In genomic region chr20:16711859-16712258, GRCh38 we compare ENCODE assay signal across 34 cellular contexts. TPM values are rescaled to one million over a fixed set of nuclear protein-coding genes. Genes with fewer than 3 reads are reported as not detected.
A peak's percentile ranks its signal among the peaks of the same experiment; 100 is the strongest.
DNase-seq lines count a peak whose midpoint lies in the region; ATAC-seq and TF ChIP-seq lines count a peak whose summit lies in the region.
"Had no signal": no experiment of that assay in that cellular context is flagged by ENCODE, and none has a peak within 500 bp of the region (broad histone marks: within the 10 kb centered on the region; RNA-seq: fewer than 3 reads in every experiment).

No MANE protein-coding gene starts in this region.

- peaks cover 13% of the 10 kb centered on the region for H3K4me1 ChIP-seq in left ventricle myocardium inferior
- H3K4me1 ChIP-seq: ascending aorta, BE2C, HAP-1, right atrium auricular region, SJSA1, vagina had no signal

- H3K9ac ChIP-seq in SK-N-MC (ENCODE audit: insufficient read length) = peak overlapping the region; percentile 13

- CTCF ChIA-PET in GM10248 (lab: Yijun Ruan, JAX) = no interaction called here

- peak overlapping the region; percentile 59 for H3K27ac ChIP-seq in HL-60 (replicated peaks)
- H3K27ac ChIP-seq in SK-N-MC = no peak overlapping the region
- no peak overlapping the region for H3K27ac ChIP-seq in left ventricle myocardium inferior (replicated peaks)
- H3K27ac ChIP-seq: ascending aorta, coronary artery, right atrium auricular region, SJSA1, vagina had no signal

- H3K9me3 ChIP-seq in SK-N-MC (ENCODE audit: low read depth, low read length) = no peaks in the 10 kb centered on the region
- no peaks in the 10 kb centered on the region for H3K9me3 ChIP-seq in left ventricle myocardium inferior (replicated peaks)
- H3K9me3 ChIP-seq: ascending aorta, HAP-1, right atrium auricular region, SJSA1, vagina had no signal

- intact Hi-C loops in posterior vena cava (cut with DNase I) (no loop called here), left ventricle myocardium inferior (cut with micrococcal nuclease) (no loop called here)

- H3K27me3 ChIP-seq in HL-60 (ENCODE audit: insufficient read depth, poor library complexity, severe bottlenecking) = no peaks in the 10 kb centered on the region
- peaks cover 4% of the 10 kb centered on the region for H3K27me3 ChIP-seq in left ventricle myocardium inferior (ENCODE audit: low read depth)
- H3K27me3 ChIP-seq: ascending aorta, BE2C, right atrium auricular region, SJSA1, vagina had no signal

- TF ChIP-seq POLR2A in NB4 (IDR thresholded peaks at IDR 0.05; ENCODE audit: extremely low read depth, insufficient read length) = no peak

- no peak for TF ChIP-seq CTCF in HL-60 (IDR thresholded peaks at IDR 0.05; ENCODE audit: insufficient read depth, low read length)
- TF ChIP-seq CTCF in NB4 (IDR thresholded peaks at IDR 0.05; ENCODE audit: low read depth, low read length) = no peak
- no peak for TF ChIP-seq CTCF in epithelial cell of esophagus (IDR thresholded peaks at IDR 0.05; ENCODE audit: insufficient read depth, low read depth, low read length, missing control alignments)
- TF ChIP-seq CTCF in GM10248 (IDR thresholded peaks at IDR 0.05; ENCODE audit: control extremely low read depth, extremely low read depth, low read depth, missing control alignments) = no peak
- no peak for TF ChIP-seq CTCF in left ventricle myocardium inferior (IDR thresholded peaks at IDR 0.05; ENCODE audit: borderline replicate concordance)

- no peak overlapping the region for H3K4me3 ChIP-seq in HL-60 (replicated peaks; ENCODE audit: insufficient read depth, low read length)
- no peak overlapping the region for H3K4me3 ChIP-seq in NB4 (ENCODE audit: low read depth, low read length)
- no peak overlapping the region for H3K4me3 ChIP-seq in SK-N-MC
- H3K4me3 ChIP-seq in epithelial cell of esophagus (ENCODE audit: low read length) = no peak overlapping the region
- no peak overlapping the region for H3K4me3 ChIP-seq in left ventricle myocardium inferior
- H3K4me3 ChIP-seq: ascending aorta, coronary artery, HAP-1, right atrium auricular region, SJSA1, smooth muscle cell, vagina had no signal

- DNase-seq in HL-60 (ENCODE audit: low read depth in 1 of 2, low spot score in 1 of 2) (peak in 1 of 2 experiments; percentile 47), NB4 (ENCODE audit: low read depth) (peak; percentile 76), SK-N-MC (ENCODE audit: low read depth, low spot score) (no peak), epithelial cell of esophagus (ENCODE audit: low read depth) (peak; percentile 4), posterior vena cava (ENCODE audit: low spot score) (no peak), GM10248 (ENCODE audit: extremely low spot score) (no peak), left ventricle myocardium inferior (no peak)
- DNase-seq: ACHN; activated CD4-positive, alpha-beta T cell treated with anti-CD3 and anti-CD28 coated beads, Interleukin-2, amount 50 U/mL, for 4 hours; activated CD8-positive, alpha-beta memory T cell treated with anti-CD3 and anti-CD28 coated beads, Interleukin-2, amount 10 ng/mL, durations not matched to agents 7 days and 5 days; activated gamma-delta T cell; activated naive CD8-positive, alpha-beta T cell treated with anti-CD3 and anti-CD28 coated beads, Interleukin-2, amount 10 ng/mL, durations not matched to agents 7 days and 5 days; activated T-cell treated with anti-CD3 and anti-CD28 coated beads, Interleukin-2, amount 50 U/mL, for 4 hours; BE2C; effector memory CD4-positive, alpha-beta T cell; immature natural killer cell; left colon; NCI-H2081; NCI-H226; NCI-H526 treated with DMSO at 0.1 percent for 48 hours; stimulated activated naive CD8-positive, alpha-beta T cell treated with anti-CD3 and anti-CD28 coated beads, Interleukin-15, amount 100 ng/mL, for 72 hours had no signal

- ATAC-seq in activated CD4-positive, CD25-positive, alpha-beta regulatory T cell treated with anti-CD3 and anti-CD28 coated beads, Interleukin-2, amount 50 U/mL, for 24 hours = no peak
- ATAC-seq: activated CD8-positive, alpha-beta memory T cell treated with anti-CD3 and anti-CD28 coated beads, Interleukin-2, amount 10 ng/mL, durations not matched to agents 7 days and 5 days; activated T-cell treated with anti-CD3 and anti-CD28 coated beads, Interleukin-2, amount 50 U/mL, for 4 hours; left colon; stimulated activated naive CD8-positive, alpha-beta T cell treated with anti-CD3 and anti-CD28 coated beads, Interleukin-15, amount 100 ng/mL, for 72 hours had no signal

- POLR2A ChIA-PET in GM10248 (lab: Yijun Ruan, JAX) = no interaction called here

- H3K36me3 ChIP-seq in SK-N-MC (ENCODE audit: insufficient read depth, low read length) (no peaks in the 10 kb centered on the region), left ventricle myocardium inferior (no peaks in the 10 kb centered on the region)
- H3K36me3 ChIP-seq: ascending aorta, BE2C, HAP-1, right atrium auricular region, SJSA1, vagina had no signal

RNA-seq across cellular contexts. Expression of gene SNRPB2, which starts 18.0 kb away (rescaled TPM):
- total RNA-seq in posterior vena cava = 10 to 100 TPM; 37.4 to 41.5 TPM
- total RNA-seq in left ventricle myocardium inferior = 35.0 TPM

RNA-seq across cellular contexts. Expression of gene OTOR, which starts 36.3 kb away (rescaled TPM):
- total RNA-seq in posterior vena cava (not detected), left ventricle myocardium inferior (not detected)
- total RNA-seq: activated CD8-positive, alpha-beta memory T cell treated with anti-CD3 and anti-CD28 coated beads, Interleukin-2, amount 10 ng/mL, durations not matched to agents 7 days and 5 days; activated naive CD8-positive, alpha-beta T cell treated with anti-CD3 and anti-CD28 coated beads, Interleukin-2, amount 10 ng/mL, durations not matched to agents 7 days and 5 days; activated T-cell treated with anti-CD3 and anti-CD28 coated beads, Interleukin-2, amount 50 U/mL, for 4 hours; ascending aorta; cardiac septum; epithelial cell of proximal tubule; glomerular endothelial cell; left colon; mucosa of gallbladder; right atrium auricular region; RPMI7951; SJSA1; smooth muscle cell; vagina had no signal

Comparison
In these comparisons a context has a peak if more than half of its experiments do, and no peak if none do; other contexts are left out.
1. DNase-seq: peak in NB4 (single experiment) and epithelial cell of esophagus (single experiment); none in SK-N-MC (single experiment), posterior vena cava (single experiment), GM10248 (single experiment) and left ventricle myocardium inferior (single experiment).